27 cellular contexts compared by ENCODE assay signal in genomic region chr6:94394822-94395221, GRCh38.
"Had no signal": no experiment of that assay in that cellular context is flagged by ENCODE, and none has a peak within 500 bp of the region (broad histone marks: within the 10 kb centered on the region; RNA-seq: fewer than 3 reads in every experiment).

No MANE protein-coding gene starts in this region.

- FAIRE-seq: urothelium cell line had no signal

- H3K9me3 ChIP-seq: stomach, suprapubic skin, testis, thoracic aorta, thyroid gland, tibial artery, tibial nerve, transverse colon, upper lobe of left lung, upper lobe of right lung, uterus, vagina had no signal

- H3K36me3 ChIP-seq: stomach, suprapubic skin, thoracic aorta, thyroid gland, tibial artery, tibial nerve, transverse colon, upper lobe of left lung, upper lobe of right lung, uterus, vagina had no signal

- H3K27ac ChIP-seq: stomach, suprapubic skin, testis, thoracic aorta, thyroid gland, tibial artery, tibial nerve, transverse colon, upper lobe of left lung, upper lobe of right lung, uterus, vagina had no signal

- H3K4me1 ChIP-seq: stomach, suprapubic skin, testis, tibial artery, tibial nerve, transverse colon, upper lobe of left lung, upper lobe of right lung, uterus, vagina had no signal

- ATAC-seq: stimulated activated effector memory CD8-positive, alpha-beta T cell treated with anti-CD3 and anti-CD28 coated beads, Interleukin-12 subunit alpha, Interleukin-12 subunit beta, amount 100 ng/mL, for 72 hours; stimulated activated memory B cell treated with anti-CD40 and anti-IgM and Interleukin-4, amounts not matched to agents 10 μg/mL and 1 μg/mL and 100 μg/mL, for 72 hours; stimulated activated naive B cell treated with anti-CD40 and anti-IgM and Interleukin-4, amounts not matched to agents 10 μg/mL and 1 μg/mL and 100 μg/mL, for 72 hours; stimulated activated naive CD8-positive, alpha-beta T cell treated with anti-CD3 and anti-CD28 coated beads, Interleukin-15, amount 100 ng/mL, for 72 hours; stimulated activated naive CD8-positive, alpha-beta T cell treated with anti-CD3 and anti-CD28 coated beads, Interleukin-15, Interleukin-2, amounts not matched to agents 100 U/mL and 50 U/mL, for 24 hours; upper lobe of right lung had no signal

- H3K27me3 ChIP-seq: stomach, suprapubic skin, testis, thyroid gland, tibial artery, tibial nerve, transverse colon, upper lobe of left lung, upper lobe of right lung, uterus, vagina had no signal

- H3K4me3 ChIP-seq: stomach, suprapubic skin, testis, thoracic aorta, thyroid gland, tibial artery, tibial nerve, transverse colon, upper lobe of left lung, upper lobe of right lung, uterus, vagina had no signal

- DNase-seq: stimulated activated CD4-positive, alpha-beta T cell treated with anti-CD3 and anti-CD28 coated beads, Interleukin-2, amount 100 ng/mL, for 48 hours; stimulated activated CD4-positive, alpha-beta T cell treated with anti-CD3 and anti-CD28 coated beads, Interleukin-4, amount 100 ng/mL, for 1 hour; stimulated activated CD4-positive, alpha-beta T cell treated with anti-CD3 and anti-CD28 coated beads, Interleukin-4, amount 100 ng/mL, for 24 hours; stimulated activated CD4-positive, alpha-beta T cell treated with anti-CD3 and anti-CD28 coated beads, Interleukin-4, amount 100 ng/mL, for 4 hours; stimulated activated CD8-positive, alpha-beta memory T cell treated with anti-CD3 and anti-CD28 coated beads, Interleukin-4, amount 100 ng/mL, for 48 hours; stimulated activated naive B cell treated with anti-CD40 and anti-IgM and Interleukin-4, amounts not matched to agents 10 μg/mL and 1 μg/mL and 100 μg/mL, for 72 hours; stimulated activated naive CD4-positive, alpha-beta T cell; stimulated activated naive CD4-positive, alpha-beta T cell treated with Interleukin-2 at 50 U/mL for 16 hours; stimulated activated naive CD8-positive, alpha-beta T cell treated with anti-CD3 and anti-CD28 coated beads, Interleukin-15, amount 100 ng/mL, for 72 hours; stimulated activated naive CD8-positive, alpha-beta T cell treated with anti-CD3 and anti-CD28 coated beads, Interleukin-15, Interleukin-2, amounts not matched to agents 100 U/mL and 50 U/mL, for 24 hours; stomach; substantia nigra; testis; thyroid gland; tibial artery; transverse colon; trophoblast cell; upper lobe of left lung; upper lobe of right lung; uterus had no signal
